ENCODE assay signal across 11 cellular contexts in genomic region chr1:30757976-30758688, GRCh38. TPM values are rescaled to one million over a fixed set of nuclear protein-coding genes. Genes with fewer than 3 reads are reported as not detected.
A peak's percentile ranks its signal among the peaks of the same experiment; 100 is the strongest.
DNase-seq lines count a peak whose midpoint lies in the region; ATAC-seq and TF ChIP-seq lines count a peak whose summit lies in the region.
"Had no signal": no experiment of that assay in that cellular context is flagged by ENCODE, and none has a peak within 500 bp of the region (broad histone marks: within the 10 kb centered on the region; RNA-seq: fewer than 3 reads in every experiment).

No MANE protein-coding gene starts in this region.

- H3K27ac ChIP-seq in OCI-LY7 (ENCODE audit: low read depth, low read length, poor library complexity, severe bottlenecking) = peak overlapping the region; percentile 99

- no peak for DNase-seq in activated CD4-positive, alpha-beta T cell treated with anti-CD3 and anti-CD28 coated beads for 36 hours
- DNase-seq in activated CD4-positive, alpha-beta T cell treated with anti-CD3 and anti-CD28 coated beads for 1 hour = no peak
- DNase-seq in OCI-LY7 (ENCODE audit: low spot score) = no peak
- DNase-seq in effector memory CD8-positive, alpha-beta T cell = no peak
- DNase-seq in stimulated activated naive CD8-positive, alpha-beta T cell treated with anti-CD3 and anti-CD28 coated beads, Interleukin-15, amount 100 ng/mL, for 72 hours = no peak
- no peak for DNase-seq in activated gamma-delta T cell treated with Interleukin-2 at 50 U/mL for 16 hours
- DNase-seq in DMS53 treated with DMSO at 0.1 percent for 48 hours (lab: John Stamatoyannopoulos, UW; ENCODE audit: unreplicated experiment) = no peak
- DNase-seq: NCI-H446 treated with DMSO at 0.1 percent for 48 hours had no signal

- no peaks in the 10 kb centered on the region for H3K36me3 ChIP-seq in OCI-LY7 (ENCODE audit: insufficient read depth, low read length)

- CTCF ChIA-PET in activated CD4-positive, alpha-beta T cell treated with anti-CD3 and anti-CD28 coated beads for 36 hours (lab: Charles Lee) = interaction anchor here (0.6 to 12.9 kb wide), 11 partner anchors 9 to 792 kb away, joined by 3 to 158 read pairs (median 4); no protein-coding TSS in a partner anchor
- CTCF ChIA-PET in OCI-LY7 (lab: Charles Lee; ENCODE audit: unreplicated experiment) = interaction anchor here (0.7 to 1.8 kb wide), 3 partner anchors 14 to 28 kb away, joined by 4 to 5 read pairs (median 4); no protein-coding TSS in a partner anchor

- BruUV-seq in OCI-LY7 (replicated peaks; lab: Mats Ljungman, UMichigan) = no TSS peak

- intact Hi-C loops in activated CD4-positive, alpha-beta T cell treated with anti-CD3 and anti-CD28 coated beads for 36 hours (cut with DNase I, micrococcal nuclease) = loop anchor here (1.0 to 10.0 kb wide), 5 partner anchors 9 to 1177 kb away; partner anchors contain the start of genes PTP4A2 (in 1 of the 2) and PUM1 (in 1 of the 2)
- intact Hi-C loops in OCI-LY7 (cut with micrococcal nuclease; ENCODE audit: unreplicated experiment) = no loop called here

- H3K4me1 ChIP-seq in OCI-LY7 (ENCODE audit: insufficient read depth, low read length, poor library complexity, severe bottlenecking) = peaks cover 99% of the 10 kb centered on the region

- H3K27me3 Mint-ChIP-seq in activated CD4-positive, alpha-beta T cell treated with anti-CD3 and anti-CD28 coated beads for 36 hours = no peaks in the 10 kb centered on the region
- no peaks in the 10 kb centered on the region for H3K27me3 Mint-ChIP-seq in effector memory CD8-positive, alpha-beta T cell
- no peaks in the 10 kb centered on the region for H3K27me3 Mint-ChIP-seq in stimulated activated naive CD8-positive, alpha-beta T cell treated with anti-CD3 and anti-CD28 coated beads, Interleukin-15, amount 100 ng/mL, for 72 hours

- H2AFZ ChIP-seq in OCI-LY7 (ENCODE audit: low read length) = no peak overlapping the region

- peak overlapping the region; percentile 92 for H3K4me3 Mint-ChIP-seq in activated CD4-positive, alpha-beta T cell treated with anti-CD3 and anti-CD28 coated beads for 36 hours
- H3K4me3 Mint-ChIP-seq in effector memory CD8-positive, alpha-beta T cell = peak overlapping the region; percentile 99
- peak overlapping the region; percentile 94 to 98 for H3K4me3 Mint-ChIP-seq in stimulated activated naive CD8-positive, alpha-beta T cell treated with anti-CD3 and anti-CD28 coated beads, Interleukin-15, amount 100 ng/mL, for 72 hours

- peaks cover 82% of the 10 kb centered on the region for H3K4me1 Mint-ChIP-seq in activated CD4-positive, alpha-beta T cell treated with anti-CD3 and anti-CD28 coated beads for 36 hours
- H3K4me1 Mint-ChIP-seq in effector memory CD8-positive, alpha-beta T cell (ENCODE audit: low read depth in 2 of 2) = peaks cover 71 to 84% of the 10 kb centered on the region in 2 donors
- peaks cover 83% of the 10 kb centered on the region for H3K4me1 Mint-ChIP-seq in stimulated activated naive CD8-positive, alpha-beta T cell treated with anti-CD3 and anti-CD28 coated beads, Interleukin-15, amount 100 ng/mL, for 72 hours

- peak overlapping the region; percentile 99 for H3K27ac Mint-ChIP-seq in activated CD4-positive, alpha-beta T cell treated with anti-CD3 and anti-CD28 coated beads for 36 hours
- H3K27ac Mint-ChIP-seq in effector memory CD8-positive, alpha-beta T cell = peak overlapping the region; percentile 99
- H3K27ac Mint-ChIP-seq in stimulated activated naive CD8-positive, alpha-beta T cell treated with anti-CD3 and anti-CD28 coated beads, Interleukin-15, amount 100 ng/mL, for 72 hours = no peak overlapping the region
- H3K27ac Mint-ChIP-seq: progenitor cell of endocrine pancreas had no signal

- H3K9me3 Mint-ChIP-seq in activated CD4-positive, alpha-beta T cell treated with anti-CD3 and anti-CD28 coated beads for 36 hours (ENCODE audit: low read depth) = no peaks in the 10 kb centered on the region
- no peaks in the 10 kb centered on the region for H3K9me3 Mint-ChIP-seq in effector memory CD8-positive, alpha-beta T cell
- H3K9me3 Mint-ChIP-seq in stimulated activated naive CD8-positive, alpha-beta T cell treated with anti-CD3 and anti-CD28 coated beads, Interleukin-15, amount 100 ng/mL, for 72 hours = no peaks in the 10 kb centered on the region

- peak overlapping the region; percentile 69 for H3K4me3 ChIP-seq in OCI-LY7 (ENCODE audit: low read depth, low read length, poor library complexity, severe bottlenecking)

- no peaks in the 10 kb centered on the region for H3K9me3 ChIP-seq in OCI-LY7 (ENCODE audit: low read length)

- peak overlapping the region; percentile 91 for H3K4me2 ChIP-seq in OCI-LY7 (ENCODE audit: low read length)

- no peaks in the 10 kb centered on the region for H3K79me2 ChIP-seq in OCI-LY7 (ENCODE audit: insufficient read depth, low read depth, low read length)

- POLR2A ChIA-PET in activated CD4-positive, alpha-beta T cell treated with anti-CD3 and anti-CD28 coated beads for 36 hours (lab: Charles Lee) = interaction anchor here (0.9 to 2.5 kb wide), 4 partner anchors 9 to 40 kb away, joined by 3 to 15 read pairs (median 5); no protein-coding TSS in a partner anchor
- POLR2A ChIA-PET in OCI-LY7 (lab: Charles Lee) = interaction anchor here (0.6 to 2.2 kb wide), 5 partner anchors 9 to 1924 kb away, joined by 3 to 15 read pairs (median 9); no protein-coding TSS in a partner anchor

- H3K9me2 ChIP-seq in OCI-LY7 (ENCODE audit: insufficient read depth, low read length) = no peaks in the 10 kb centered on the region

- no peak for ATAC-seq in activated CD4-positive, alpha-beta T cell treated with anti-CD3 and anti-CD28 coated beads for 36 hours
- no peak for ATAC-seq in effector memory CD8-positive, alpha-beta T cell (replicated peaks)
- ATAC-seq in stimulated activated naive CD8-positive, alpha-beta T cell treated with anti-CD3 and anti-CD28 coated beads, Interleukin-15, amount 100 ng/mL, for 72 hours = no peak
- no peak for ATAC-seq in HG03280 (IDR thresholded peaks at IDR 0.05; ENCODE audit: unreplicated experiment)

- H3K36me3 Mint-ChIP-seq in activated CD4-positive, alpha-beta T cell treated with anti-CD3 and anti-CD28 coated beads for 36 hours (ENCODE audit: low read depth) = peaks cover 22% of the 10 kb centered on the region
- H3K36me3 Mint-ChIP-seq in effector memory CD8-positive, alpha-beta T cell (ENCODE audit: insufficient read depth) = peaks cover 56% of the 10 kb centered on the region

- H4K20me1 ChIP-seq in OCI-LY7 (ENCODE audit: insufficient read depth, low read length) = peaks cover 9% of the 10 kb centered on the region

- TF ChIP-seq CTCF in OCI-LY7 (conservative IDR thresholded peaks at IDR 0.05; ENCODE audit: low read length) = no peak

RNA-seq across cellular contexts. Expression of gene LAPTM5, which starts 0.6 kb away (rescaled TPM):
- total RNA-seq in activated CD4-positive, alpha-beta T cell treated with anti-CD3 and anti-CD28 coated beads for 36 hours = 100 to 1,000 TPM; 174 to 214 TPM
- total RNA-seq in OCI-LY7 (2014; rRNA removed; shearing (Covaris generic)) = 91.2 and 113 TPM in 2 replicates
- 137 and 163 TPM in 2 replicates for total RNA-seq in OCI-LY7 (2022)
- total RNA-seq: A673, progenitor cell of endocrine pancreas had no signal

RNA-seq across cellular contexts. Expression of gene MATN1, which starts 34.7 kb away (rescaled TPM):
- total RNA-seq in activated CD4-positive, alpha-beta T cell treated with anti-CD3 and anti-CD28 coated beads for 36 hours = under 1 TPM; 0.32 to 0.43 TPM
- 0.18 and 0.28 TPM in 2 replicates for total RNA-seq in OCI-LY7 (2014; rRNA removed; shearing (Covaris generic))
- total RNA-seq in OCI-LY7 (2022) = 0.42 TPM in 1 of 2 replicates, not detected in the other
- total RNA-seq: A673 had no signal

Comparison
In these comparisons a context has a peak if more than half of its experiments do, and no peak if none do; other contexts are left out.
1. H3K27ac Mint-ChIP-seq: peak in activated CD4-positive, alpha-beta T cell treated with anti-CD3 and anti-CD28 coated beads for 36 hours (single experiment) and effector memory CD8-positive, alpha-beta T cell (2 of 2); none in stimulated activated naive CD8-positive, alpha-beta T cell treated with anti-CD3 and anti-CD28 coated beads, Interleukin-15, amount 100 ng/mL, for 72 hours (0 of 2).
2. Peak in every context shown above with its lines, with median percentiles within 50 percentile points of each other: H3K4me3 Mint-ChIP-seq.